ENCODE assay signal across 27 cellular contexts in genomic region chr19:38444026-38444425, GRCh38. TPM values are rescaled to one million over a fixed set of nuclear protein-coding genes. Genes with fewer than 3 reads are reported as not detected.
"Had no signal": no experiment of that assay in that cellular context is flagged by ENCODE, and none has a peak within 500 bp of the region (broad histone marks: within the 10 kb centered on the region; RNA-seq: fewer than 3 reads in every experiment).

No MANE protein-coding gene starts in this region.

- ATAC-seq: activated T-helper 17 cell treated with anti-CD3 and anti-CD28 coated beads, Interleukin-2, amount 50 U/mL, for 72 hours; esophagus mucosa; heart right ventricle; left lung; lower lobe of right lung; naive thymus-derived CD8-positive, alpha-beta T cell; right cardiac atrium had no signal

- H3K9me3 ChIP-seq: heart right ventricle, left lung, lower lobe of right lung, spleen, tibial nerve had no signal

- H3K4me3 ChIP-seq: heart right ventricle, left lung, lower lobe of right lung, spleen, tibial nerve had no signal

- H3K27me3 ChIP-seq: brain microvascular endothelial cell, tibial nerve had no signal

- DNase-seq: activated CD4-positive, alpha-beta memory T cell treated with anti-CD3 and anti-CD28 coated beads, Interleukin-2, amount 10 ng/mL, durations not matched to agents 7 days and 5 days; activated CD4-positive, alpha-beta T cell treated with anti-CD3 and anti-CD28 coated beads, Interleukin-2, amount 10 ng/mL, durations not matched to agents 24 days and 14 days; activated CD4-positive, CD25-positive, alpha-beta regulatory T cell treated with anti-CD3 and anti-CD28 coated beads, Interleukin-2, amount 50 U/mL, for 72 hours; activated CD8-positive, alpha-beta memory T cell treated with anti-CD3 and anti-CD28 coated beads, Interleukin-2, amount 50 U/mL, for 48 hours; activated gamma-delta T cell treated with Interleukin-2 at 50 U/mL for 16 hours; activated naive CD4-positive, alpha-beta T cell treated with anti-CD3 and anti-CD28 coated beads, Interleukin-2, amount 50 U/mL, for 16 hours; activated T-cell treated with anti-CD3 and anti-CD28 coated beads, Interleukin-2, amount 50 U/mL, for 24 hours; amniotic stem cell; brain microvascular endothelial cell; endodermal cell; foreskin fibroblast; heart right ventricle; lower lobe of right lung; mesenchymal stem cell; naive thymus-derived CD8-positive, alpha-beta T cell; right cardiac atrium; spleen; stimulated activated naive CD4-positive, alpha-beta T cell treated with Interleukin-2 at 50 U/mL for 16 hours; T-helper 2 cell had no signal

- H3K27ac ChIP-seq: brain microvascular endothelial cell, heart right ventricle, left lung, lower lobe of right lung, spleen, tibial nerve had no signal

- H3K4me1 ChIP-seq: heart right ventricle, left lung, lower lobe of right lung, spleen, tibial nerve had no signal

- H3K36me3 ChIP-seq: brain microvascular endothelial cell, heart right ventricle, left lung, lower lobe of right lung, spleen, tibial nerve had no signal

- FAIRE-seq: astrocyte, islet of Langerhans had no signal

RNA-seq across cellular contexts. Expression of gene RASGRP4, which starts 18.0 kb away (rescaled TPM):
- total RNA-seq: astrocyte; chondrocyte; naive thymus-derived CD8-positive, alpha-beta T cell had no signal

RNA-seq across cellular contexts. Expression of gene GGN, which starts 56.2 kb away (rescaled TPM):
- total RNA-seq: esophagus mucosa; naive thymus-derived CD8-positive, alpha-beta T cell; omental fat pad; spleen; tibial nerve had no signal
- polyA plus RNA-seq: naive thymus-derived CD8-positive, alpha-beta T cell had no signal
